1 cellular context compared by ENCODE assay signal in the genomic region with DNA sequence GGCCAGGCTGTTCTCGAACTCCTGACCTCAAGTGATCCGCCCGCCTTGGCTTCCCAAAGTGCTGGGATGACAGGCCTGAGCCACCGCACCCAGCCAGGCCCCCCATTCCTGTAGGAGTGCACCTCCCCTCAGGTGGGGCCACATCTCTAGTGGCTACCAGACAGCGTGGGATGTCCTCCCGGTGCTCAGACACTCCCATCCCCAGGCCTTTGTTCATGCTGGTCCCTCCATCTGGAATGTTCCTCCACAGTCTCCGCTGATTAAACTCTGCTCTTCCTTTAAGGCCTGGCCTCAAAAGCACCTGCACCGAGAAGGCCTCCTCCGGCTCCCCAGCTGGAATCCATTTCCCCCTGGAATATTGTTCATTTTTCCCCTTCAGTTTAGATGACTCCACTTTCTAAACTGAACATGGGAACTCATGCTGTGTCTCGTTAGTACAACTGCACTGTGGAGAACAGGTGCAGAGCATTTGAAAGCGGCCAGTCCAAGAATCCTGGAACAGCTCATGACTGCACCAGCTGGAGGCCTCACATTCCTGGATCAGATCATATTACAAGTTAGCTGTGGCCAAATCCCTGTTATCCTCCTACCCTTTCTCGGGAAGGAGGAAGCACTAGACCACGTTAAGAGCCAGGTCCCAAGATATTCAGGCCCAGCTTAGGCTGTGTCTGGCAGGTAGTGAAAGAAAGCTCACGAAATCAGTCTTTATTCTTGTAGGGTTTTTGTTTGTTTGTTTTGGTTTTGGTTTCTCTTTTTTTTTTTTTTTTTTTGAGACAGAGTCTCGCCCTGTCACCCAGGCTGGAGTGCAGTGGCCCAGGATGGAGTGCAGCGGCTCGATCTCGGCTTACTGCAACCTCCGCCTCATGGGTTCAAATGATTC.
TF ChIP-seq lines count a peak whose summit lies in the region.

No MANE protein-coding gene starts in this region.

TF ChIP-seq in HepG2, 621 proteins besides CTCF, POLR2A, EP300 and RAD21 (continued from another document and continues in another):
- TF ChIP-seq, protein P1, sequence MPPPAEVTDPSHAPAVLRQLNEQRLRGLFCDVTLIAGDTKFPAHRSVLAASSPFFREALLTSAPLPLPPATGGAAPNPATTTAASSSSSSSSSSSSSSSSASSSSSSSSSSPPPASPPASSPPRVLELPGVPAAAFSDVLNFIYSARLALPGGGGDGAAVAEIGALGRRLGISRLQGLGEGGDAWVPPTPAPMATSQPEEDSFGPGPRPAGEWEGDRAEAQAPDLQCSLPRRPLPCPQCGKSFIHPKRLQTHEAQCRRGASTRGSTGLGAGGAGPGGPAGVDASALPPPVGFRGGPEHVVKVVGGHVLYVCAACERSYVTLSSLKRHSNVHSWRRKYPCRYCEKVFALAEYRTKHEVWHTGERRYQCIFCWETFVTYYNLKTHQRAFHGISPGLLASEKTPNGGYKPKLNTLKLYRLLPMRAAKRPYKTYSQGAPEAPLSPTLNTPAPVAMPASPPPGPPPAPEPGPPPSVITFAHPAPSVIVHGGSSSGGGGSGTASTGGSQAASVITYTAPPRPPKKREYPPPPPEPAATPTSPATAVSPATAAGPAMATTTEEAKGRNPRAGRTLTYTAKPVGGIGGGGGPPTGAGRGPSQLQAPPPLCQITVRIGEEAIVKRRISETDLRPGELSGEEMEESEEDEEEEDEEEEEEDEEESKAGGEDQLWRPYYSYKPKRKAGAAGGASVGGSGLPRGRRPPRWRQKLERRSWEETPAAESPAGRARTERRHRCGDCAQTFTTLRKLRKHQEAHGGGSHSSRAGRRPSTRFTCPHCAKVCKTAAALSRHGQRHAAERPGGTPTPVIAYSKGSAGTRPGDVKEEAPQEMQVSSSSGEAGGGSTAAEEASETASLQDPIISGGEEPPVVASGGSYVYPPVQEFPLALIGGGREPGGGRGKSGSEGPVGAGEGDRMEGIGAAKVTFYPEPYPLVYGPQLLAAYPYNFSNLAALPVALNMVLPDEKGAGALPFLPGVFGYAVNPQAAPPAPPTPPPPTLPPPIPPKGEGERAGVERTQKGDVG (CRISPR knock-in tag; IDR thresholded peaks at IDR 0.05; ENCODE audit: borderline replicate concordance), result no peak
- TF ChIP-seq PHF21A (CRISPR knock-in tag; IDR thresholded peaks at IDR 0.05) (peak; percentile 32; the same call in 1 of the 2 replicates), KMT2A (CRISPR knock-in tag; IDR thresholded peaks at IDR 0.05) (0 out of 2 replicates have a peak, but pooled peaks have one; percentile 29), FOXA3 (CRISPR knock-in tag; IDR thresholded peaks at IDR 0.05) (0 out of 2 replicates have a peak, but pooled peaks have one; percentile 9), ZNF891 (CRISPR knock-in tag; IDR thresholded peaks at IDR 0.05) (no peak), FOXA1 (IDR thresholded peaks at IDR 0.05) (no peak), FOXA1 (CRISPR knock-in tag; IDR thresholded peaks at IDR 0.05) (no peak), SRSF4 (IDR thresholded peaks at IDR 0.05; ENCODE audit: low read depth, low read length, poor library complexity, severe bottlenecking) (no peak), DNMT3B (CRISPR knock-in tag; conservative IDR thresholded peaks at IDR 0.05) (no peak), ZNF773 (CRISPR knock-in tag; IDR thresholded peaks at IDR 0.05; ENCODE audit: borderline replicate concordance) (no peak), ZNF614 (CRISPR knock-in tag; IDR thresholded peaks at IDR 0.05; ENCODE audit: borderline replicate concordance) (peak; percentile 33; the same call in 1 of the 2 replicates), CHD4 (IDR thresholded peaks at IDR 0.05; ENCODE audit: borderline replicate concordance, low read length) (no peak), HNRNPH1 (optimal IDR thresholded peaks at IDR 0.05; ENCODE audit: low read depth, low read length) (no peak), SOX5 (CRISPR knock-in tag; IDR thresholded peaks at IDR 0.05; ENCODE audit: borderline replicate concordance) (no peak), NFKBIZ (CRISPR knock-in tag; IDR thresholded peaks at IDR 0.05) (no peak), PHF8 (CRISPR knock-in tag; IDR thresholded peaks at IDR 0.05) (peak; percentile 29; the same call in 1 of the 2 replicates), TEAD3 (CRISPR knock-in tag; optimal IDR thresholded peaks at IDR 0.05; ENCODE audit: borderline replicate concordance) (peak; percentile 99), KLF9 (CRISPR knock-in tag; IDR thresholded peaks at IDR 0.05; ENCODE audit: low read depth) (no peak), ZNF34 (CRISPR knock-in tag; IDR thresholded peaks at IDR 0.05; ENCODE audit: borderline replicate concordance) (no peak), ZNF331 (CRISPR knock-in tag; IDR thresholded peaks at IDR 0.05) (peak; percentile 39; the same call in 1 of the 2 replicates), DMAP1 (CRISPR knock-in tag; IDR thresholded peaks at IDR 0.05) (0 out of 2 replicates have a peak, but pooled peaks have one; percentile 28), SMYD3 (CRISPR knock-in tag; IDR thresholded peaks at IDR 0.05) (peak; percentile 31; the same call in 1 of the 2 replicates), SRY (CRISPR knock-in tag; IDR thresholded peaks at IDR 0.05) (0 out of 2 replicates have a peak, but pooled peaks have one; percentile 30), ZNF564 (CRISPR knock-in tag; IDR thresholded peaks at IDR 0.05) (no peak), PHF5A (CRISPR knock-in tag; IDR thresholded peaks at IDR 0.05; ENCODE audit: low read depth, unreplicated experiment) (no peak), HNF4G (IDR thresholded peaks at IDR 0.05; ENCODE audit: borderline replicate concordance, low read depth, low read length) (no peak), HNF4G (CRISPR knock-in tag; IDR thresholded peaks at IDR 0.05; ENCODE audit: borderline replicate concordance, low read depth) (no peak), ZNF83 (CRISPR knock-in tag; IDR thresholded peaks at IDR 0.05; ENCODE audit: borderline replicate concordance) (no peak), CHCHD3 (CRISPR knock-in tag; IDR thresholded peaks at IDR 0.05) (no peak), KDM1A (CRISPR knock-in tag; IDR thresholded peaks at IDR 0.05) (no peak), AHR (CRISPR knock-in tag; IDR thresholded peaks at IDR 0.05) (no peak), BCL6 (CRISPR knock-in tag; IDR thresholded peaks at IDR 0.05) (peak; percentile 42; the same call in 1 of the 2 replicates), ZNF264 (CRISPR knock-in tag; IDR thresholded peaks at IDR 0.05) (peak; percentile 65; the same call in 1 of the 2 replicates), HCFC1 (IDR thresholded peaks at IDR 0.05; ENCODE audit: low read depth, low read length) (no peak)
- TF ChIP-seq, protein P2, sequence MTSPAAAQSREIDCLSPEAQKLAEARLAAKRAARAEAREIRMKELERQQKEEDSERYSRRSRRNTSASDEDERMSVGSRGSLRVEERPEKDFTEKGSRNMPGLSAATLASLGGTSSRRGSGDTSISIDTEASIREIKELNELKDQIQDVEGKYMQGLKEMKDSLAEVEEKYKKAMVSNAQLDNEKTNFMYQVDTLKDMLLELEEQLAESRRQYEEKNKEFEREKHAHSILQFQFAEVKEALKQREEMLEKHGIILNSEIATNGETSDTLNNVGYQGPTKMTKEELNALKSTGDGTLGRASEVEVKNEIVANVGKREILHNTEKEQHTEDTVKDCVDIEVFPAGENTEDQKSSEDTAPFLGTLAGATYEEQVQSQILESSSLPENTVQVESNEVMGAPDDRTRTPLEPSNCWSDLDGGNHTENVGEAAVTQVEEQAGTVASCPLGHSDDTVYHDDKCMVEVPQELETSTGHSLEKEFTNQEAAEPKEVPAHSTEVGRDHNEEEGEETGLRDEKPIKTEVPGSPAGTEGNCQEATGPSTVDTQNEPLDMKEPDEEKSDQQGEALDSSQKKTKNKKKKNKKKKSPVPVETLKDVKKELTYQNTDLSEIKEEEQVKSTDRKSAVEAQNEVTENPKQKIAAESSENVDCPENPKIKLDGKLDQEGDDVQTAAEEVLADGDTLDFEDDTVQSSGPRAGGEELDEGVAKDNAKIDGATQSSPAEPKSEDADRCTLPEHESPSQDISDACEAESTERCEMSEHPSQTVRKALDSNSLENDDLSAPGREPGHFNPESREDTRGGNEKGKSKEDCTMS (CRISPR knock-in tag; conservative IDR thresholded peaks at IDR 0.05), result no peak
- TF ChIP-seq, protein P3, sequence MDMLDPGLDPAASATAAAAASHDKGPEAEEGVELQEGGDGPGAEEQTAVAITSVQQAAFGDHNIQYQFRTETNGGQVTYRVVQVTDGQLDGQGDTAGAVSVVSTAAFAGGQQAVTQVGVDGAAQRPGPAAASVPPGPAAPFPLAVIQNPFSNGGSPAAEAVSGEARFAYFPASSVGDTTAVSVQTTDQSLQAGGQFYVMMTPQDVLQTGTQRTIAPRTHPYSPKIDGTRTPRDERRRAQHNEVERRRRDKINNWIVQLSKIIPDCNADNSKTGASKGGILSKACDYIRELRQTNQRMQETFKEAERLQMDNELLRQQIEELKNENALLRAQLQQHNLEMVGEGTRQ (IDR thresholded peaks at IDR 0.05; ENCODE audit: low read depth, low read length), result no peak
- TF ChIP-seq, protein P3 (CRISPR knock-in tag; IDR thresholded peaks at IDR 0.05; ENCODE audit: borderline replicate concordance), result no peak
- TF ChIP-seq, protein P4, sequence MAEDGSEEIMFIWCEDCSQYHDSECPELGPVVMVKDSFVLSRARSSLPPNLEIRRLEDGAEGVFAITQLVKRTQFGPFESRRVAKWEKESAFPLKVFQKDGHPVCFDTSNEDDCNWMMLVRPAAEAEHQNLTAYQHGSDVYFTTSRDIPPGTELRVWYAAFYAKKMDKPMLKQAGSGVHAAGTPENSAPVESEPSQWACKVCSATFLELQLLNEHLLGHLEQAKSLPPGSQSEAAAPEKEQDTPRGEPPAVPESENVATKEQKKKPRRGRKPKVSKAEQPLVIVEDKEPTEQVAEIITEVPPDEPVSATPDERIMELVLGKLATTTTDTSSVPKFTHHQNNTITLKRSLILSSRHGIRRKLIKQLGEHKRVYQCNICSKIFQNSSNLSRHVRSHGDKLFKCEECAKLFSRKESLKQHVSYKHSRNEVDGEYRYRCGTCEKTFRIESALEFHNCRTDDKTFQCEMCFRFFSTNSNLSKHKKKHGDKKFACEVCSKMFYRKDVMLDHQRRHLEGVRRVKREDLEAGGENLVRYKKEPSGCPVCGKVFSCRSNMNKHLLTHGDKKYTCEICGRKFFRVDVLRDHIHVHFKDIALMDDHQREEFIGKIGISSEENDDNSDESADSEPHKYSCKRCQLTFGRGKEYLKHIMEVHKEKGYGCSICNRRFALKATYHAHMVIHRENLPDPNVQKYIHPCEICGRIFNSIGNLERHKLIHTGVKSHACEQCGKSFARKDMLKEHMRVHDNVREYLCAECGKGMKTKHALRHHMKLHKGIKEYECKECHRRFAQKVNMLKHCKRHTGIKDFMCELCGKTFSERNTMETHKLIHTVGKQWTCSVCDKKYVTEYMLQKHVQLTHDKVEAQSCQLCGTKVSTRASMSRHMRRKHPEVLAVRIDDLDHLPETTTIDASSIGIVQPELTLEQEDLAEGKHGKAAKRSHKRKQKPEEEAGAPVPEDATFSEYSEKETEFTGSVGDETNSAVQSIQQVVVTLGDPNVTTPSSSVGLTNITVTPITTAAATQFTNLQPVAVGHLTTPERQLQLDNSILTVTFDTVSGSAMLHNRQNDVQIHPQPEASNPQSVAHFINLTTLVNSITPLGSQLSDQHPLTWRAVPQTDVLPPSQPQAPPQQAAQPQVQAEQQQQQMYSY (CRISPR knock-in tag; IDR thresholded peaks at IDR 0.05), result no peak
- TF ChIP-seq, protein P5, sequence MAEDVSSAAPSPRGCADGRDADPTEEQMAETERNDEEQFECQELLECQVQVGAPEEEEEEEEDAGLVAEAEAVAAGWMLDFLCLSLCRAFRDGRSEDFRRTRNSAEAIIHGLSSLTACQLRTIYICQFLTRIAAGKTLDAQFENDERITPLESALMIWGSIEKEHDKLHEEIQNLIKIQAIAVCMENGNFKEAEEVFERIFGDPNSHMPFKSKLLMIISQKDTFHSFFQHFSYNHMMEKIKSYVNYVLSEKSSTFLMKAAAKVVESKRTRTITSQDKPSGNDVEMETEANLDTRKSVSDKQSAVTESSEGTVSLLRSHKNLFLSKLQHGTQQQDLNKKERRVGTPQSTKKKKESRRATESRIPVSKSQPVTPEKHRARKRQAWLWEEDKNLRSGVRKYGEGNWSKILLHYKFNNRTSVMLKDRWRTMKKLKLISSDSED (CRISPR knock-in tag; IDR thresholded peaks at IDR 0.05), result no peak
- TF ChIP-seq, protein P6, sequence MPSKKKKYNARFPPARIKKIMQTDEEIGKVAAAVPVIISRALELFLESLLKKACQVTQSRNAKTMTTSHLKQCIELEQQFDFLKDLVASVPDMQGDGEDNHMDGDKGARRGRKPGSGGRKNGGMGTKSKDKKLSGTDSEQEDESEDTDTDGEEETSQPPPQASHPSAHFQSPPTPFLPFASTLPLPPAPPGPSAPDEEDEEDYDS (CRISPR knock-in tag; IDR thresholded peaks at IDR 0.05), result 0 out of 2 replicates have a peak, but pooled peaks have one; percentile 25
- TF ChIP-seq, protein P7, sequence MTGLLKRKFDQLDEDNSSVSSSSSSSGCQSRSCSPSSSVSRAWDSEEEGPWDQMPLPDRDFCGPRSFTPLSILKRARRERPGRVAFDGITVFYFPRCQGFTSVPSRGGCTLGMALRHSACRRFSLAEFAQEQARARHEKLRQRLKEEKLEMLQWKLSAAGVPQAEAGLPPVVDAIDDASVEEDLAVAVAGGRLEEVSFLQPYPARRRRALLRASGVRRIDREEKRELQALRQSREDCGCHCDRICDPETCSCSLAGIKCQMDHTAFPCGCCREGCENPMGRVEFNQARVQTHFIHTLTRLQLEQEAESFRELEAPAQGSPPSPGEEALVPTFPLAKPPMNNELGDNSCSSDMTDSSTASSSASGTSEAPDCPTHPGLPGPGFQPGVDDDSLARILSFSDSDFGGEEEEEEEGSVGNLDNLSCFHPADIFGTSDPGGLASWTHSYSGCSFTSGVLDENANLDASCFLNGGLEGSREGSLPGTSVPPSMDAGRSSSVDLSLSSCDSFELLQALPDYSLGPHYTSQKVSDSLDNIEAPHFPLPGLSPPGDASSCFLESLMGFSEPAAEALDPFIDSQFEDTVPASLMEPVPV (CRISPR knock-in tag; IDR thresholded peaks at IDR 0.05), result no peak
- TF ChIP-seq, protein P8, sequence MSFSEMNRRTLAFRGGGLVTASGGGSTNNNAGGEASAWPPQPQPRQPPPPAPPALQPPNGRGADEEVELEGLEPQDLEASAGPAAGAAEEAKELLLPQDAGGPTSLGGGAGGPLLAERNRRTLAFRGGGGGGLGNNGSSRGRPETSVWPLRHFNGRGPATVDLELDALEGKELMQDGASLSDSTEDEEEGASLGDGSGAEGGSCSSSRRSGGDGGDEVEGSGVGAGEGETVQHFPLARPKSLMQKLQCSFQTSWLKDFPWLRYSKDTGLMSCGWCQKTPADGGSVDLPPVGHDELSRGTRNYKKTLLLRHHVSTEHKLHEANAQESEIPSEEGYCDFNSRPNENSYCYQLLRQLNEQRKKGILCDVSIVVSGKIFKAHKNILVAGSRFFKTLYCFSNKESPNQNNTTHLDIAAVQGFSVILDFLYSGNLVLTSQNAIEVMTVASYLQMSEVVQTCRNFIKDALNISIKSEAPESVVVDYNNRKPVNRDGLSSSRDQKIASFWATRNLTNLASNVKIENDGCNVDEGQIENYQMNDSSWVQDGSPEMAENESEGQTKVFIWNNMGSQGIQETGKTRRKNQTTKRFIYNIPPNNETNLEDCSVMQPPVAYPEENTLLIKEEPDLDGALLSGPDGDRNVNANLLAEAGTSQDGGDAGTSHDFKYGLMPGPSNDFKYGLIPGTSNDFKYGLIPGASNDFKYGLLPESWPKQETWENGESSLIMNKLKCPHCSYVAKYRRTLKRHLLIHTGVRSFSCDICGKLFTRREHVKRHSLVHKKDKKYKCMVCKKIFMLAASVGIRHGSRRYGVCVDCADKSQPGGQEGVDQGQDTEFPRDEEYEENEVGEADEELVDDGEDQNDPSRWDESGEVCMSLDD (CRISPR knock-in tag; IDR thresholded peaks at IDR 0.05; ENCODE audit: borderline replicate concordance), result no peak
